23 cellular contexts compared by ENCODE assay signal in the genomic region with DNA sequence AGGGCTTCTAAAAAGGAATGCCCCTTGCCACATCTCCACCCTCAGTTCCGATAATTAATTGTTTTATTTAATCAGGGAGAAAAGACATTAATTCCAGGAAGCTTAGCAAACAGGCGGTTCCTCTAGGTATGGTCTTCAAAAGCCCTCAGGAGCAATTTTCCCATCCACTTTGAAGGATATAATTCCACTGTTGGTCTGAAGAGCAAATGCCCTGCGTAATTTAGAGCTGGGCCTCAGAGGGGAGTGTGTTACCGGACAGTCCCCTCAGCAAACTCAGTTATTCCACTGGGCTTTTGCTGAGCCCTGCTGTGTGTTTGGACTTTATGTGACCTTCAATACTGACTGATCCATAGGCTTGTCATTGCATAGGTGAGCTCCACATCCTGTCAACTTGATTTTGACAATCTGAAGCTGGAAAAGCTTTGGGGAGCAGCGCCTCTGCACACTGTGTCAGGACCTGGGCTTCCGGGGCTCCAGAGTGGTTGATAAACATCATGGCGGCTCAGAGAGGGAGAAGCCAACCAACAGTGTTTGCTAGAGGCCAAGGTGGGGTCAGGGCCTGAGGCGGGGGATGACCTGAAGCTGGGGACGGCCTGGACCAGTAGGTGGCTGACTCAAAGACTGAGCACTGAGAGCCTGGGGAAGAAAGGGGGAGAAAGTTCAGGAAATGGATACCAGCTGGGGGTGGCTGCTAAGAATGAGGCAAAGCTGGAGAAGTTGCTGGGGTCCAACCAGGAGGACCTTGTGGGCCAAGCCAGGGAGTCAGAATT. TPM values are rescaled to one million over a fixed set of nuclear protein-coding genes. Genes with fewer than 3 reads are reported as not detected.
DNase-seq lines count a peak whose midpoint lies in the region; ATAC-seq, FAIRE-seq and TF ChIP-seq lines count a peak whose summit lies in the region.
"Had no signal": no experiment of that assay in that cellular context is flagged by ENCODE, and none has a peak within 500 bp of the region (broad histone marks: within the 10 kb centered on the region; RNA-seq: fewer than 3 reads in every experiment).

No MANE protein-coding gene starts in this region.

- H3K9me3 Mint-ChIP-seq in stimulated activated memory B cell treated with anti-CD40 and anti-IgM and Interleukin-4, amounts not matched to agents 10 μg/mL and 1 μg/mL and 100 μg/mL, for 72 hours = no peaks in the 10 kb centered on the region
- H3K9me3 Mint-ChIP-seq: CD4-positive, alpha-beta T cell had no signal

- ATAC-seq in HepG2 (peak; percentile 57; the same call in 2 of the 3 replicates), right lobe of liver (no peak), left lung (peak; percentile 73)
- no peak for ATAC-seq in stimulated activated memory B cell treated with anti-CD40 and anti-IgM and Interleukin-4, amounts not matched to agents 10 μg/mL and 1 μg/mL and 100 μg/mL, for 72 hours

- no peak for DNase-seq in HepG2 (ENCODE audit: low spot score)
- no peak for DNase-seq in right lobe of liver
- no peak for DNase-seq in left lung
- no peak for DNase-seq in DMS153 (lab: John Stamatoyannopoulos, UW)
- DNase-seq in HT-29 (ENCODE audit: low spot score) = no peak
- DNase-seq in NCI-H510A treated with DMSO at 0.1 percent for 48 hours (lab: John Stamatoyannopoulos, UW) = no peak
- no peak for DNase-seq in GM10266 (ENCODE audit: extremely low spot score)
- DNase-seq: 8988T; BE2C; Caco-2; CD4-positive, alpha-beta T cell; NCI-H1048; NCI-H1436; NCI-H1930; NCI-H345; NCI-H526; SJCRH30 had no signal

- H3K36me3 ChIP-seq in HepG2 (replicated peaks in 1 of 2; ENCODE audit: control insufficient read depth in 1 of 2, insufficient read depth in 2 of 2, low read length in 2 of 2) = no peaks in the 10 kb centered on the region
- H3K36me3 ChIP-seq in right lobe of liver = no peaks in the 10 kb centered on the region
- no peaks in the 10 kb centered on the region for H3K36me3 ChIP-seq in left lung
- H3K36me3 ChIP-seq: BE2C, SJCRH30 had no signal

- H3K27me3 Mint-ChIP-seq in stimulated activated memory B cell treated with anti-CD40 and anti-IgM and Interleukin-4, amounts not matched to agents 10 μg/mL and 1 μg/mL and 100 μg/mL, for 72 hours = no peaks in the 10 kb centered on the region

- H3K9me3 ChIP-seq in HepG2 (ENCODE audit: low read length) (no peaks in the 10 kb centered on the region), right lobe of liver (no peaks in the 10 kb centered on the region), left lung (no peaks in the 10 kb centered on the region)
- H3K9me3 ChIP-seq: BE2C, Caco-2, SJCRH30 had no signal

- WGBS in HepG2 (ENCODE audit: low lambda C conversion rate) = 56% methylated on average over 9 of the region's 9 CpGs
- 77% methylated on average over 6 of the region's 9 CpGs for WGBS in right lobe of liver (ENCODE audit: insufficient coverage, low coverage, low lambda C conversion rate, missing lambda C conversion rate)

- FAIRE-seq in HepG2 (lab: Jason Lieb, UNC) = no peak
- FAIRE-seq: GM12892, GM18507 had no signal

- no peak overlapping the region for H3K4me3 Mint-ChIP-seq in stimulated activated memory B cell treated with anti-CD40 and anti-IgM and Interleukin-4, amounts not matched to agents 10 μg/mL and 1 μg/mL and 100 μg/mL, for 72 hours
- H3K4me3 Mint-ChIP-seq: CD4-positive, alpha-beta T cell had no signal

- no peak overlapping the region for H3K4me2 ChIP-seq in HepG2 (ENCODE audit: low read depth, low read length)
- H3K4me2 ChIP-seq: KMS-11 had no signal

- H4K20me1 ChIP-seq in HepG2 (ENCODE audit: insufficient read depth, low read length) = no peaks in the 10 kb centered on the region

- no TSS peak for BruUV-seq in HepG2 (replicated peaks; lab: Mats Ljungman, UMichigan)

- H3K9ac ChIP-seq in HepG2 (ENCODE audit: insufficient read depth, low read depth, low read length) = no peak overlapping the region
- H3K9ac ChIP-seq: KMS-11 had no signal

- no peak for TF ChIP-seq EP300 in HepG2 (IDR thresholded peaks at IDR 0.05; ENCODE audit: low read depth in 2 of 2, low read length in 2 of 2)
- no peak for TF ChIP-seq EP300 in HepG2 (CRISPR knock-in tag; IDR thresholded peaks at IDR 0.05; ENCODE audit: borderline replicate concordance)

- TF ChIP-seq POLR2A in HepG2 (IDR thresholded peaks at IDR 0.05; ENCODE audit: insufficient read depth in 1 of 2, low read depth in 2 of 2, low read length in 2 of 2) (no peak), right lobe of liver (IDR thresholded peaks at IDR 0.05) (no peak)

- H3K4me3 ChIP-seq in HepG2 (replicated peaks in 1 of 3; ENCODE audit: insufficient read depth in 1 of 3, low read depth in 2 of 3, low read length in 3 of 3) = no peak overlapping the region
- H3K4me3 ChIP-seq in right lobe of liver = no peak overlapping the region
- no peak overlapping the region for H3K4me3 ChIP-seq in left lung
- H3K4me3 ChIP-seq: SJCRH30 had no signal

- H3K27ac ChIP-seq in HepG2 (ENCODE audit: extremely low read length, insufficient read depth, low read length) = no peak overlapping the region
- no peak overlapping the region for H3K27ac ChIP-seq in right lobe of liver
- peak overlapping the region in 1 of 2 donors; percentile 13 for H3K27ac ChIP-seq in left lung
- H3K27ac ChIP-seq: KMS-11, SJCRH30 had no signal

- H3K4me1 ChIP-seq in HepG2 (ENCODE audit: insufficient read depth, low read length) = no peaks in the 10 kb centered on the region
- no peaks in the 10 kb centered on the region for H3K4me1 ChIP-seq in right lobe of liver
- no peaks in the 10 kb centered on the region for H3K4me1 ChIP-seq in left lung
- H3K4me1 ChIP-seq: BE2C, Caco-2, SJCRH30 had no signal

- intact Hi-C loops in HepG2 (cut with micrococcal nuclease; ENCODE audit: unreplicated experiment) (no loop called here), right lobe of liver (cut with DNase I) (no loop called here), left lung (cut with DNase I) (no loop called here)

- no peak overlapping the region for H2AFZ ChIP-seq in HepG2 (ENCODE audit: low read length)

- in situ Hi-C loops in HepG2 (cut with HindIII; ENCODE audit: extremely low pct_ligation_motif_present, low pct_unique_long_range_greater_than_20kb) = no loop called here

- CTCF ChIA-PET in HepG2 (lab: Yijun Ruan, JAX; ENCODE audit: low intra/inter-chr PET ratio, low total read pairs) = no interaction called here

- POLR2A ChIA-PET in HepG2 (lab: Yijun Ruan, JAX) = no interaction called here

- peaks cover 36% of the 10 kb centered on the region for H3K4me1 Mint-ChIP-seq in stimulated activated memory B cell treated with anti-CD40 and anti-IgM and Interleukin-4, amounts not matched to agents 10 μg/mL and 1 μg/mL and 100 μg/mL, for 72 hours

- TF ChIP-seq RAD21 in HepG2 (CRISPR knock-in tag; IDR thresholded peaks at IDR 0.05) = no peak

- H3K36me3 Mint-ChIP-seq in stimulated activated memory B cell treated with anti-CD40 and anti-IgM and Interleukin-4, amounts not matched to agents 10 μg/mL and 1 μg/mL and 100 μg/mL, for 72 hours = no peaks in the 10 kb centered on the region

- TF ChIP-seq CTCF in HepG2 (CRISPR knock-in tag; IDR thresholded peaks at IDR 0.05) (no peak), right lobe of liver (IDR thresholded peaks at IDR 0.05) (no peak), left lung (IDR thresholded peaks at IDR 0.05) (no peak), GM10266 (IDR thresholded peaks at IDR 0.05; ENCODE audit: control insufficient read depth, insufficient read depth, low read depth, missing control alignments) (no peak)

- H3K27ac Mint-ChIP-seq in stimulated activated memory B cell treated with anti-CD40 and anti-IgM and Interleukin-4, amounts not matched to agents 10 μg/mL and 1 μg/mL and 100 μg/mL, for 72 hours = peak overlapping the region; percentile 49
- H3K27ac Mint-ChIP-seq: CD4-positive, alpha-beta T cell had no signal

- no peaks in the 10 kb centered on the region for H3K79me2 ChIP-seq in HepG2 (ENCODE audit: insufficient read depth, low read length)

- H3K27me3 ChIP-seq in HepG2 (ENCODE audit: control insufficient read depth in 1 of 2, insufficient read depth in 2 of 2, low read length in 2 of 2) (peaks cover 0 to 5% of the 10 kb centered on the region in 2 experiments; a peak in 1 of 5 replicates), right lobe of liver (no peaks in the 10 kb centered on the region), left lung (no peaks in the 10 kb centered on the region)
- H3K27me3 ChIP-seq: SJCRH30 had no signal

TF ChIP-seq in HepG2, 621 proteins besides CTCF, POLR2A, EP300 and RAD21 (continues in another document):
- no peak for TF ChIP-seq ZMYM3 (CRISPR knock-in tag; IDR thresholded peaks at IDR 0.05)

RNA-seq across cellular contexts. Expression of a gene that starts 43.5 kb away (rescaled TPM):
- not detected in 2 replicates for total RNA-seq in HepG2 (2016; rRNA removed; fragmentation: Illumina TruSeq; extraction: Trizol)
- not detected in 2 replicates for total RNA-seq in HepG2 (2016; cell fraction: cytosol; rRNA removed; fragmentation: Illumina TruSeq; extraction: Trizol; ENCODE audit: low read depth)
- total RNA-seq in HepG2 (2016; cell fraction: insoluble cytoplasmic fraction; rRNA removed; fragmentation: Illumina TruSeq; extraction: Trizol) = not detected in 2 replicates
- not detected in 2 replicates for total RNA-seq in HepG2 (2016; cell fraction: membrane; rRNA removed; fragmentation: Illumina TruSeq; extraction: Trizol)
- not detected in 2 replicates for total RNA-seq in HepG2 (2016; cell fraction: nucleus; rRNA removed; fragmentation: Illumina TruSeq; extraction: Trizol)
- polyA plus RNA-seq in HepG2 (2011; rRNA removed) = not detected in 2 replicates
- not detected in 2 replicates for polyA plus RNA-seq in HepG2 (2011; cell fraction: cytosol; rRNA removed)
- not detected in 2 replicates for polyA plus RNA-seq in HepG2 (2011; cell fraction: nucleus; rRNA removed)
- polyA plus RNA-seq in HepG2 (2012) = not detected in 2 replicates
- not detected in 2 replicates for polyA plus RNA-seq in HepG2 (2016; cell fraction: cytosol; fragmentation: Illumina TruSeq; extraction: Trizol; ENCODE audit: low read depth)
- not detected in 2 replicates for polyA plus RNA-seq in HepG2 (2016; cell fraction: insoluble cytoplasmic fraction; fragmentation: Illumina TruSeq; extraction: Trizol; ENCODE audit: low read depth)
- polyA plus RNA-seq in HepG2 (2016; cell fraction: membrane; fragmentation: Illumina TruSeq; extraction: Trizol; ENCODE audit: low read depth) = not detected in 2 replicates
- not detected in 2 replicates for polyA plus RNA-seq in HepG2 (2016; cell fraction: nucleus; fragmentation: Illumina TruSeq; extraction: Trizol; ENCODE audit: insufficient read depth, low read depth)
- not detected in 2 replicates for polyA minus RNA-seq in HepG2 (2011; rRNA and poly(A)+ RNA removed; ENCODE audit: low replicate concordance)
- not detected in 2 replicates for polyA minus RNA-seq in HepG2 (2011; cell fraction: cytosol; rRNA and poly(A)+ RNA removed)
- not detected in 2 replicates for polyA minus RNA-seq in HepG2 (2011; cell fraction: nucleus; rRNA and poly(A)+ RNA removed)
- total RNA-seq in right lobe of liver = not detected
- total RNA-seq in left lung = 10 to 100 TPM; 13.6 to 33.6 TPM
- total RNA-seq in HT-29 (2014; rRNA removed; shearing (Covaris generic)) = 0.08 and 0.20 TPM in 2 replicates
- total RNA-seq: CD4-positive, alpha-beta T cell; H4; SJCRH30 had no signal
- polyA plus RNA-seq: AG04450 had no signal

Comparison
In these comparisons a context has a peak if more than half of its experiments do, and no peak if none do; other contexts are left out.
1. ATAC-seq: peak in HepG2 (single experiment) and left lung (single experiment); none in right lobe of liver (0 of 4) and stimulated activated memory B cell treated with anti-CD40 and anti-IgM and Interleukin-4, amounts not matched to agents 10 μg/mL and 1 μg/mL and 100 μg/mL, for 72 hours (single experiment).
2. RNA of a gene that starts 43.5 kb away (total RNA-seq): 13.6 to 33.6 TPM in left lung; 0.08 to 0.20 TPM in HT-29, not detected in right lobe of liver and not detected in HepG2; every median in the first group is over 10 times any median in the second.